ENCODE assay signal across 17 cellular contexts in genomic region chr3:32082727-32083126, GRCh38. TPM values are rescaled to one million over a fixed set of nuclear protein-coding genes. Genes with fewer than 3 reads are reported as not detected.
DNase-seq lines count a peak whose midpoint lies in the region; ATAC-seq, FAIRE-seq and TF ChIP-seq lines count a peak whose summit lies in the region.
"Had no signal": no experiment of that assay in that cellular context is flagged by ENCODE, and none has a peak within 500 bp of the region (broad histone marks: within the 10 kb centered on the region; RNA-seq: fewer than 3 reads in every experiment).

No MANE protein-coding gene starts in this region.

- no peaks in the 10 kb centered on the region for H3K79me2 ChIP-seq in K562 (ENCODE audit: control insufficient read depth, insufficient read depth, low read length)

- no peak overlapping the region for H4K5ac ChIP-seq in IMR-90 (ENCODE audit: low read depth, low read length)

- intact Hi-C loops in IMR-90 (cut with micrococcal nuclease) (no loop called here), K562 (cut with micrococcal nuclease) (no loop called here), lower leg skin (cut with DNase I; ENCODE audit: low total_unique reads) (no loop called here)

- CTCF ChIA-PET in IMR-90 (lab: Yijun Ruan, JAX), result no interaction called here
- CTCF ChIA-PET in K562 (lab: Yijun Ruan, JAX; ENCODE audit: low intra/inter-chr PET ratio), result no interaction called here

- no peak for TF ChIP-seq RAD21 in IMR-90 (IDR thresholded peaks at IDR 0.05; ENCODE audit: low read length)
- no peak for TF ChIP-seq RAD21 in K562 (CRISPR knock-in tag; conservative IDR thresholded peaks at IDR 0.05 in 1 of 2, IDR thresholded peaks at IDR 0.05 in 1 of 2)

- no peaks in the 10 kb centered on the region for H3K79me1 ChIP-seq in IMR-90 (ENCODE audit: low read depth in 1 of 2, low read length in 2 of 2)

- H3K9me1 ChIP-seq in IMR-90 (ENCODE audit: insufficient read depth, low read length) (no peaks in the 10 kb centered on the region), K562 (ENCODE audit: control insufficient read depth, insufficient read depth, low read length) (no peaks in the 10 kb centered on the region)

- POLR2A ChIA-PET in IMR-90 (lab: Charles Lee; ENCODE audit: unreplicated experiment), result no interaction called here
- POLR2A ChIA-PET in K562 (lab: Yijun Ruan, JAX), result interaction anchor here (0.7 kb wide), 1 partner anchor 39 kb away, joined by 3 read pairs; no protein-coding TSS in a partner anchor

- no peak overlapping the region for H3K18ac ChIP-seq in IMR-90 (ENCODE audit: low read depth, low read length)

- H2BK15ac ChIP-seq in IMR-90 (ENCODE audit: low read depth, low read length), result no peak overlapping the region

- H3K27me3 Mint-ChIP-seq in mesothelial cell of epicardium (ENCODE audit: low read depth), result no peaks in the 10 kb centered on the region
- H3K27me3 Mint-ChIP-seq: CD4-positive, alpha-beta T cell had no signal

- peaks cover 28% of the 10 kb centered on the region for H3K4me1 Mint-ChIP-seq in mesothelial cell of epicardium
- H3K4me1 Mint-ChIP-seq: activated CD8-positive, alpha-beta memory T cell treated with anti-CD3 and anti-CD28 coated beads, Interleukin-2, amount 10 ng/mL, durations not matched to agents 7 days and 5 days; activated naive CD4-positive, alpha-beta T cell treated with anti-CD3 and anti-CD28 coated beads, Interleukin-2, amount 10 ng/mL, durations not matched to agents 7 days and 5 days had no signal

- peaks cover 1% of the 10 kb centered on the region for H3K36me3 Mint-ChIP-seq in mesothelial cell of epicardium

- no peak overlapping the region for H3K4ac ChIP-seq in IMR-90 (ENCODE audit: low read depth, low read length)

- H3K27ac ChIP-seq in IMR-90 (ENCODE audit: insufficient read depth, low read length) (no peak overlapping the region), K562 (ENCODE audit: extremely low read depth, low read depth, low read length) (no peak overlapping the region), thoracic aorta (peak overlapping the region; percentile 13 to 59)
- H3K27ac ChIP-seq: SK-N-MC had no signal

- no peak for DNase-seq in IMR-90
- no peak for DNase-seq in K562 (ENCODE audit: extremely low read depth in 1 of 4, low spot score in 3 of 4)
- no peak for DNase-seq in mesothelial cell of epicardium (ENCODE audit: low spot score in 2 of 2, unreplicated experiment in 2 of 2)
- DNase-seq in thoracic aorta (ENCODE audit: low spot score), result no peak
- no peak for DNase-seq in NK-92 (lab: John Stamatoyannopoulos, UW; ENCODE audit: unreplicated experiment)
- DNase-seq in NCI-H146 (lab: John Stamatoyannopoulos, UW), result no peak
- no peak for DNase-seq in lower leg skin (ENCODE audit: low spot score in 2 of 2)
- DNase-seq: activated naive CD4-positive, alpha-beta T cell treated with anti-CD3 and anti-CD28 coated beads, Interleukin-2, amount 10 ng/mL, durations not matched to agents 7 days and 5 days; CD4-positive, alpha-beta T cell; erythroblast; H7; mammary epithelial cell; NCI-H2107; stimulated activated CD4-positive, alpha-beta T cell treated with anti-CD3 and anti-CD28 coated beads, Interleukin-1b, Interleukin-23, amount 100 ng/mL, for 48 hours had no signal

- H2AFZ ChIP-seq in IMR-90 (replicated peaks; ENCODE audit: low read length, poor library complexity) (no peak overlapping the region), K562 (ENCODE audit: low read depth, low read length) (no peak overlapping the region)

- no peak for TF ChIP-seq POLR2A in IMR-90 (IDR thresholded peaks at IDR 0.05; ENCODE audit: low read depth, low read length)
- TF ChIP-seq POLR2A in K562 (conservative IDR thresholded peaks at IDR 0.05), result no peak
- no peak for TF ChIP-seq POLR2A in lower leg skin (IDR thresholded peaks at IDR 0.05)

- H3K9me3 ChIP-seq in IMR-90 (ENCODE audit: control insufficient read depth, insufficient read depth, low read length) (no peaks in the 10 kb centered on the region), K562 (replicated peaks; ENCODE audit: control insufficient read depth, insufficient read depth, low read depth, low read length) (no peaks in the 10 kb centered on the region), thoracic aorta (no peaks in the 10 kb centered on the region)

- H4K8ac ChIP-seq in IMR-90 (ENCODE audit: low read depth in 2 of 2, low read length in 2 of 2), result no peak overlapping the region

- peak; percentile 35 for ATAC-seq in IMR-90 (ENCODE audit: low read depth)
- ATAC-seq in K562, result no peak
- no peak for ATAC-seq in thoracic aorta (ENCODE audit: insufficient number of reproducible peaks, low FRiP score, low read depth)
- ATAC-seq: activated CD8-positive, alpha-beta memory T cell treated with anti-CD3 and anti-CD28 coated beads, Interleukin-2, amount 10 ng/mL, durations not matched to agents 7 days and 5 days had no signal

- H2BK120ac ChIP-seq in IMR-90 (ENCODE audit: low read depth, low read length), result no peak overlapping the region

- H4K91ac ChIP-seq in IMR-90 (ENCODE audit: insufficient read depth, low read depth, low read length), result no peak overlapping the region

- H3K4me1 ChIP-seq in IMR-90 (ENCODE audit: control insufficient read depth, insufficient read depth, low read length) (no peaks in the 10 kb centered on the region; the same call in 1 of the 2 replicates), K562 (replicated peaks in 1 of 2; ENCODE audit: control insufficient read depth in 2 of 2, insufficient read depth in 2 of 2, low read length in 2 of 2) (peaks cover 0 to 3% of the 10 kb centered on the region in 2 experiments; a peak in 1 of 5 replicates), thoracic aorta (ENCODE audit: control insufficient read depth in 1 of 2, low read depth in 2 of 2) (peaks cover 19 to 20% of the 10 kb centered on the region in 2 donors)

- H3K23ac ChIP-seq in IMR-90 (ENCODE audit: low read depth, low read length), result no peak overlapping the region

- H3K27ac Mint-ChIP-seq in mesothelial cell of epicardium, result peak overlapping the region; percentile 66
- H3K27ac Mint-ChIP-seq: activated CD8-positive, alpha-beta memory T cell treated with anti-CD3 and anti-CD28 coated beads, Interleukin-2, amount 10 ng/mL, durations not matched to agents 7 days and 5 days; activated naive CD4-positive, alpha-beta T cell treated with anti-CD3 and anti-CD28 coated beads, Interleukin-2, amount 10 ng/mL, durations not matched to agents 7 days and 5 days; CD4-positive, alpha-beta T cell had no signal

- no peak overlapping the region for H3K4me3 Mint-ChIP-seq in mesothelial cell of epicardium
- H3K4me3 Mint-ChIP-seq: activated CD8-positive, alpha-beta memory T cell treated with anti-CD3 and anti-CD28 coated beads, Interleukin-2, amount 10 ng/mL, durations not matched to agents 7 days and 5 days; activated naive CD4-positive, alpha-beta T cell treated with anti-CD3 and anti-CD28 coated beads, Interleukin-2, amount 10 ng/mL, durations not matched to agents 7 days and 5 days; CD4-positive, alpha-beta T cell had no signal

- H3K9me3 Mint-ChIP-seq in mesothelial cell of epicardium, result peaks cover 6% of the 10 kb centered on the region
- H3K9me3 Mint-ChIP-seq: CD4-positive, alpha-beta T cell had no signal

- no peak overlapping the region for H2AK9ac ChIP-seq in IMR-90 (replicated peaks; ENCODE audit: low read depth, low read length, poor library complexity)

- TF ChIP-seq EP300 in K562 (IDR thresholded peaks at IDR 0.05; ENCODE audit: low read length), result no peak

- H3K14ac ChIP-seq in IMR-90 (replicated peaks; ENCODE audit: low read depth, low read length), result no peak overlapping the region

- H3K4me3 ChIP-seq in IMR-90 (ENCODE audit: insufficient read depth, low read depth, low read length) (no peak overlapping the region), K562 (no peak overlapping the region), thoracic aorta (peak overlapping the region; percentile 32), lower leg skin (ENCODE audit: low read depth, poor library complexity, severe bottlenecking) (no peak overlapping the region)
- H3K4me3 ChIP-seq: SK-N-MC had no signal

- in situ Hi-C loops in IMR-90 (cut with MboI; ENCODE audit: low sequenced_read_pairs) (no loop called here), K562 (cut with MboI) (no loop called here)

- H3K9ac ChIP-seq in IMR-90 (ENCODE audit: low read depth, low read length), result no peak overlapping the region
- no peak overlapping the region for H3K9ac ChIP-seq in K562 (ENCODE audit: insufficient read depth in 1 of 2, low read depth in 2 of 2, low read length in 2 of 2)

- no peak overlapping the region for H2BK5ac ChIP-seq in IMR-90 (ENCODE audit: low read depth, low read length, poor library complexity, severe bottlenecking)

- WGBS in IMR-90 (ENCODE audit: extremely low coverage in 2 of 2, insufficient read length in 1 of 2), 2 experiments, result 8% methylated on average over 2 of the region's 3 CpGs; no CpG with 5 or more reads in 1 of the 2 experiments
- 1% methylated on average over 3 of the region's 3 CpGs for WGBS in K562 (ENCODE audit: insufficient coverage, low coverage, missing lambda C conversion rate)
- WGBS in lower leg skin, 2 donors, result 10 to 15% methylated on average over 3 of the region's 3 CpGs

- H3K4me2 ChIP-seq in IMR-90 (ENCODE audit: low read depth, low read length), result no peak overlapping the region
- H3K4me2 ChIP-seq in K562 (ENCODE audit: insufficient read depth, low read length), result no peak overlapping the region

- H3K27me3 ChIP-seq in IMR-90 (ENCODE audit: control insufficient read depth, insufficient read depth, low read length) (no peaks in the 10 kb centered on the region), K562 (ENCODE audit: control insufficient read depth in 2 of 2, insufficient read depth in 2 of 2, low read length in 2 of 2) (no peaks in the 10 kb centered on the region; a peak in 1 of 5 replicates), thoracic aorta (replicated peaks; ENCODE audit: insufficient read depth) (no peaks in the 10 kb centered on the region)

- no peaks in the 10 kb centered on the region for H3K36me3 ChIP-seq in IMR-90 (ENCODE audit: control insufficient read depth, insufficient read depth, low read length)
- no peaks in the 10 kb centered on the region for H3K36me3 ChIP-seq in K562 (ENCODE audit: control insufficient read depth, insufficient read depth, low read length)
- no peaks in the 10 kb centered on the region for H3K36me3 ChIP-seq in thoracic aorta

- H3K56ac ChIP-seq in IMR-90 (ENCODE audit: extremely low read depth, insufficient read depth, low read length), result no peak overlapping the region

- BruUV-seq in IMR-90 (replicated peaks; lab: Mats Ljungman, UMichigan) (no TSS peak), K562 (replicated peaks; lab: Mats Ljungman, UMichigan) (no TSS peak)

- no peak for TF ChIP-seq CTCF in IMR-90 (conservative IDR thresholded peaks at IDR 0.05; ENCODE audit: low read depth, low read length)
- no peak for TF ChIP-seq CTCF in K562 (IDR thresholded peaks at IDR 0.05 in 2 of 3, conservative IDR thresholded peaks at IDR 0.05 in 1 of 3; ENCODE audit: insufficient read depth in 2 of 3, low read depth in 1 of 3, low read length in 3 of 3)
- TF ChIP-seq CTCF in mesothelial cell of epicardium (IDR thresholded peaks at IDR 0.05; ENCODE audit: unreplicated experiment), result no peak
- TF ChIP-seq CTCF in thoracic aorta (IDR thresholded peaks at IDR 0.05), result no peak
- no peak for TF ChIP-seq CTCF in lower leg skin (IDR thresholded peaks at IDR 0.05)

- no peaks in the 10 kb centered on the region for H4K20me1 ChIP-seq in IMR-90 (ENCODE audit: insufficient read depth, low read length)
- no peaks in the 10 kb centered on the region for H4K20me1 ChIP-seq in K562 (replicated peaks; ENCODE audit: control insufficient read depth, insufficient read depth, low read length)

- no peak overlapping the region for H2BK20ac ChIP-seq in IMR-90 (ENCODE audit: low read depth, low read length)

- dilution Hi-C loops in IMR-90 (cut with HindIII; ENCODE audit: low sequenced_read_pairs, unreplicated experiment), result no loop called here

- FAIRE-seq in K562 (lab: Jason Lieb, UNC), result no peak
- FAIRE-seq: TTC549 had no signal

- H2AK5ac ChIP-seq in IMR-90 (ENCODE audit: low read depth, low read length), result no peak overlapping the region

RNA-seq across cellular contexts. Expression of gene GPD1L, which starts 23.7 kb away (rescaled TPM):
- total RNA-seq in IMR-90 (2012; rRNA removed) (7.9 and 9.4 TPM in 2 replicates), K562 (2014; rRNA removed) (11.1 and 17.3 TPM in 2 replicates), K562 (2014; rRNA removed; fragmentation: Illumina TruSeq; extraction: Trizol) (13.6 and 14.1 TPM in 2 replicates), K562 (2015; rRNA removed; fragmentation: Illumina TruSeq; extraction: Trizol) (12.2 and 13.8 TPM in 2 replicates), K562 (2021) (12.3 and 14.7 TPM in 2 replicates), mesothelial cell of epicardium (8.5 to 10.4 TPM (median 9.3 TPM) in 3 replicates), thoracic aorta (10 to 100 TPM; 32.8 to 49.1 TPM), lower leg skin (10 to 100 TPM; 24.0 to 42.8 (median 27.1) TPM)
- polyA plus RNA-seq in IMR-90 (2012; rRNA removed) (3.1 and 3.9 TPM in 2 replicates), K562 (2011; rRNA removed) (4.9 and 10.2 TPM in 2 replicates), K562 (2014; fragmentation: Illumina TruSeq; extraction: Trizol) (12.3 and 14.2 TPM in 2 replicates), K562 (2014; fragmentation: Nextera tagmentation; extraction: Ambion mirVana) (1 to 10 TPM; 1.6 to 4.0 TPM), K562 (2014; rRNA removed) (9.9 and 10.2 TPM in 2 replicates)
- 1.5 and 2.0 TPM in 2 replicates for polyA plus RNA-seq in IMR-90 (2012; cell fraction: cytosol; rRNA removed)
- polyA plus RNA-seq in IMR-90 (2012; cell fraction: nucleus; rRNA removed; ENCODE audit: low replicate concordance), result 1.7 and 2.4 TPM in 2 replicates
- 4.3 TPM in 2 replicates for total RNA-seq in K562 (2011; cell fraction: chromatin; rRNA removed; ENCODE audit: low replicate concordance)
- 1.6 and 2.2 TPM in 2 replicates for total RNA-seq in K562 (2011; cell fraction: nucleolus; rRNA removed)
- total RNA-seq in K562 (2011; cell fraction: nucleoplasm; rRNA removed), result 2.6 and 4.7 TPM in 2 replicates
- 3.6 and 3.7 TPM in 2 replicates for polyA plus RNA-seq in K562 (2011; cell fraction: cytosol; rRNA removed)
- polyA plus RNA-seq in K562 (2011; cell fraction: nucleus; rRNA removed), result 2.3 and 3.5 TPM in 2 replicates
- polyA plus RNA-seq in K562 (2012), result 9.7 and 14.9 TPM in 2 replicates
- 6.3 and 10.9 TPM in 2 replicates for polyA minus RNA-seq in K562 (2011; rRNA and poly(A)+ RNA removed)
- polyA minus RNA-seq in K562 (2011; cell fraction: cytosol; rRNA and poly(A)+ RNA removed), result 1.7 and 5.5 TPM in 2 replicates
- polyA minus RNA-seq in K562 (2011; cell fraction: nucleus; rRNA and poly(A)+ RNA removed), result 1.3 and 1.4 TPM in 2 replicates

Comparison
In these comparisons a context has a peak if more than half of its experiments do, and no peak if none do; other contexts are left out.
1. H3K27ac ChIP-seq: peak in thoracic aorta (2 of 2); none in IMR-90 (single experiment) and K562 (single experiment).